In the genomic region with DNA sequence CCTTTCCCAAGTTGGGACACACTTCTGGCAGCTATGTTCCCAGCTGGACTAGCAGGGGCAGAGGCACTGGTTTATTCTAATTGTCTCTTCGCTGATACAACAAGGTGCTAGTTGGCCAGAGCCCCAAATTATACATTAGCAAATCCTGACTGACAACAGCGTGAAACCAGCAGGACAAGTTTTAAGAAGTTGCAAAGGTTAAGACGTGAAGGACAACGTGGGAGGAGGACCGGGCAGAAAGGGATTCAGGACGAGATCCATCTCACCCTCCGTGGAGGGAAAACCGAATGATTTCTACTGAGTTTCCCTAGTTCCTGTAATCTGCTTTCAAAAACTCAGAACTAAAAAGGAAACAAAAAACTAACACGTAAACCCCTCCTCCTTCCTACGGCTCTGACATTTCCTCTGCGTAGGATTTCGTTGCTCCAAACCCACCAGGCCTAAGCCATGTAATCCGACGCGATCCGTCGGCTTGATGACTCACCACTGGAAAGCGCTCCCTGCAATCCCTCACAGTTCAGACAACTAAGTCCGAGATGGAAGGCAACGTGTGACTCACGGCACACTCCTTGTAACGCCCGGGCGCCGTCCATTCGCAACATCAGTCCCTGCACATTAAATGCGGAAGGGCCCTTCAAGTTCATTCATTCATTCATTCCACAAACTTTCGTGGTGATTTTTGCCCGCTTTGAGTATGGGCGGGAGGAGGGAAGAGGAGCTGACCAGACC, we compare ENCODE assay signal across 1 cellular context.
A peak's percentile ranks its signal among the peaks of the same experiment; 100 is the strongest.
TF ChIP-seq lines count a peak whose summit lies in the region.

No MANE protein-coding gene starts in this region.

TF ChIP-seq in H1, 55 proteins besides CTCF, POLR2A, EP300 and RAD21 (continued from another document):
- no peak for TF ChIP-seq ATF2 (IDR thresholded peaks at IDR 0.05; ENCODE audit: low read length)
- peak; percentile 57; the same call in 1 of the 2 replicates for TF ChIP-seq SP1 (IDR thresholded peaks at IDR 0.05; ENCODE audit: low read depth, low read length)
- TF ChIP-seq KDM5A (IDR thresholded peaks at IDR 0.05; ENCODE audit: low read length), result no peak
- TF ChIP-seq RBBP5 (IDR thresholded peaks at IDR 0.05; ENCODE audit: borderline replicate concordance, low read depth, low read length), result 0 out of 2 replicates have a peak, but pooled peaks have one; percentile 54
- TF ChIP-seq RFX5 (IDR thresholded peaks at IDR 0.05; ENCODE audit: borderline replicate concordance, low read depth, low read length), result no peak
- no peak for TF ChIP-seq RNF2 (IDR thresholded peaks at IDR 0.05; ENCODE audit: borderline replicate concordance, low read depth, low read length, missing control alignments, poor library complexity, severe bottlenecking)
- no peak for TF ChIP-seq EZH2 (IDR thresholded peaks at IDR 0.05; ENCODE audit: low read depth, low read length, severe bottlenecking)
- no peak for TF ChIP-seq KDM4A (IDR thresholded peaks at IDR 0.05; ENCODE audit: low read depth, low read length, severe bottlenecking)
- no peak for TF ChIP-seq TCF12 (IDR thresholded peaks at IDR 0.05; ENCODE audit: low read depth, low read length)
- peak; percentile 97 for TF ChIP-seq JUND (IDR thresholded peaks at IDR 0.05; ENCODE audit: low read length)
- TF ChIP-seq TAF7 (optimal IDR thresholded peaks at IDR 0.05; ENCODE audit: borderline replicate concordance, low read depth, low read length), result peak; percentile 83
- 0 out of 2 replicates have a peak, but pooled peaks have one; percentile 42 for TF ChIP-seq JUN (IDR thresholded peaks at IDR 0.05; ENCODE audit: low read depth, low read length)
- peak; percentile 97 for TF ChIP-seq POLR2AphosphoS5 (IDR thresholded peaks at IDR 0.05; ENCODE audit: low read depth, low read length)
- 0 out of 2 replicates have a peak, but pooled peaks have one; percentile 24 for TF ChIP-seq YY1 (IDR thresholded peaks at IDR 0.05; ENCODE audit: low read depth, low read length)
- no peak for TF ChIP-seq GTF2F1 (IDR thresholded peaks at IDR 0.05; ENCODE audit: borderline replicate concordance, low read depth, low read length)
- TF ChIP-seq GABPA (IDR thresholded peaks at IDR 0.05; ENCODE audit: borderline replicate concordance, insufficient read depth, low read length), result no peak
- no peak for TF ChIP-seq SRF (IDR thresholded peaks at IDR 0.05; ENCODE audit: low read depth, low read length)
- TF ChIP-seq SIX5 (IDR thresholded peaks at IDR 0.05; ENCODE audit: low read depth, low read length), result no peak
- TF ChIP-seq POU5F1 (IDR thresholded peaks at IDR 0.05; ENCODE audit: low read depth, low read length), result no peak
- TF ChIP-seq CBX5 (IDR thresholded peaks at IDR 0.05; ENCODE audit: low read depth, low read length), result no peak
- no peak; the same call in 1 of the 2 replicates for TF ChIP-seq BACH1 (IDR thresholded peaks at IDR 0.05; ENCODE audit: low read length)
- TF ChIP-seq CHD2 (IDR thresholded peaks at IDR 0.05; ENCODE audit: low read length), result no peak
- no peak for TF ChIP-seq EGR1 (IDR thresholded peaks at IDR 0.05; ENCODE audit: borderline replicate concordance, low read depth, low read length)
- TF ChIP-seq USF2 (IDR thresholded peaks at IDR 0.05; ENCODE audit: low read length), result no peak
- no peak for TF ChIP-seq CHD1 (IDR thresholded peaks at IDR 0.05; ENCODE audit: low read depth, low read length)
- TF ChIP-seq, protein P1, sequence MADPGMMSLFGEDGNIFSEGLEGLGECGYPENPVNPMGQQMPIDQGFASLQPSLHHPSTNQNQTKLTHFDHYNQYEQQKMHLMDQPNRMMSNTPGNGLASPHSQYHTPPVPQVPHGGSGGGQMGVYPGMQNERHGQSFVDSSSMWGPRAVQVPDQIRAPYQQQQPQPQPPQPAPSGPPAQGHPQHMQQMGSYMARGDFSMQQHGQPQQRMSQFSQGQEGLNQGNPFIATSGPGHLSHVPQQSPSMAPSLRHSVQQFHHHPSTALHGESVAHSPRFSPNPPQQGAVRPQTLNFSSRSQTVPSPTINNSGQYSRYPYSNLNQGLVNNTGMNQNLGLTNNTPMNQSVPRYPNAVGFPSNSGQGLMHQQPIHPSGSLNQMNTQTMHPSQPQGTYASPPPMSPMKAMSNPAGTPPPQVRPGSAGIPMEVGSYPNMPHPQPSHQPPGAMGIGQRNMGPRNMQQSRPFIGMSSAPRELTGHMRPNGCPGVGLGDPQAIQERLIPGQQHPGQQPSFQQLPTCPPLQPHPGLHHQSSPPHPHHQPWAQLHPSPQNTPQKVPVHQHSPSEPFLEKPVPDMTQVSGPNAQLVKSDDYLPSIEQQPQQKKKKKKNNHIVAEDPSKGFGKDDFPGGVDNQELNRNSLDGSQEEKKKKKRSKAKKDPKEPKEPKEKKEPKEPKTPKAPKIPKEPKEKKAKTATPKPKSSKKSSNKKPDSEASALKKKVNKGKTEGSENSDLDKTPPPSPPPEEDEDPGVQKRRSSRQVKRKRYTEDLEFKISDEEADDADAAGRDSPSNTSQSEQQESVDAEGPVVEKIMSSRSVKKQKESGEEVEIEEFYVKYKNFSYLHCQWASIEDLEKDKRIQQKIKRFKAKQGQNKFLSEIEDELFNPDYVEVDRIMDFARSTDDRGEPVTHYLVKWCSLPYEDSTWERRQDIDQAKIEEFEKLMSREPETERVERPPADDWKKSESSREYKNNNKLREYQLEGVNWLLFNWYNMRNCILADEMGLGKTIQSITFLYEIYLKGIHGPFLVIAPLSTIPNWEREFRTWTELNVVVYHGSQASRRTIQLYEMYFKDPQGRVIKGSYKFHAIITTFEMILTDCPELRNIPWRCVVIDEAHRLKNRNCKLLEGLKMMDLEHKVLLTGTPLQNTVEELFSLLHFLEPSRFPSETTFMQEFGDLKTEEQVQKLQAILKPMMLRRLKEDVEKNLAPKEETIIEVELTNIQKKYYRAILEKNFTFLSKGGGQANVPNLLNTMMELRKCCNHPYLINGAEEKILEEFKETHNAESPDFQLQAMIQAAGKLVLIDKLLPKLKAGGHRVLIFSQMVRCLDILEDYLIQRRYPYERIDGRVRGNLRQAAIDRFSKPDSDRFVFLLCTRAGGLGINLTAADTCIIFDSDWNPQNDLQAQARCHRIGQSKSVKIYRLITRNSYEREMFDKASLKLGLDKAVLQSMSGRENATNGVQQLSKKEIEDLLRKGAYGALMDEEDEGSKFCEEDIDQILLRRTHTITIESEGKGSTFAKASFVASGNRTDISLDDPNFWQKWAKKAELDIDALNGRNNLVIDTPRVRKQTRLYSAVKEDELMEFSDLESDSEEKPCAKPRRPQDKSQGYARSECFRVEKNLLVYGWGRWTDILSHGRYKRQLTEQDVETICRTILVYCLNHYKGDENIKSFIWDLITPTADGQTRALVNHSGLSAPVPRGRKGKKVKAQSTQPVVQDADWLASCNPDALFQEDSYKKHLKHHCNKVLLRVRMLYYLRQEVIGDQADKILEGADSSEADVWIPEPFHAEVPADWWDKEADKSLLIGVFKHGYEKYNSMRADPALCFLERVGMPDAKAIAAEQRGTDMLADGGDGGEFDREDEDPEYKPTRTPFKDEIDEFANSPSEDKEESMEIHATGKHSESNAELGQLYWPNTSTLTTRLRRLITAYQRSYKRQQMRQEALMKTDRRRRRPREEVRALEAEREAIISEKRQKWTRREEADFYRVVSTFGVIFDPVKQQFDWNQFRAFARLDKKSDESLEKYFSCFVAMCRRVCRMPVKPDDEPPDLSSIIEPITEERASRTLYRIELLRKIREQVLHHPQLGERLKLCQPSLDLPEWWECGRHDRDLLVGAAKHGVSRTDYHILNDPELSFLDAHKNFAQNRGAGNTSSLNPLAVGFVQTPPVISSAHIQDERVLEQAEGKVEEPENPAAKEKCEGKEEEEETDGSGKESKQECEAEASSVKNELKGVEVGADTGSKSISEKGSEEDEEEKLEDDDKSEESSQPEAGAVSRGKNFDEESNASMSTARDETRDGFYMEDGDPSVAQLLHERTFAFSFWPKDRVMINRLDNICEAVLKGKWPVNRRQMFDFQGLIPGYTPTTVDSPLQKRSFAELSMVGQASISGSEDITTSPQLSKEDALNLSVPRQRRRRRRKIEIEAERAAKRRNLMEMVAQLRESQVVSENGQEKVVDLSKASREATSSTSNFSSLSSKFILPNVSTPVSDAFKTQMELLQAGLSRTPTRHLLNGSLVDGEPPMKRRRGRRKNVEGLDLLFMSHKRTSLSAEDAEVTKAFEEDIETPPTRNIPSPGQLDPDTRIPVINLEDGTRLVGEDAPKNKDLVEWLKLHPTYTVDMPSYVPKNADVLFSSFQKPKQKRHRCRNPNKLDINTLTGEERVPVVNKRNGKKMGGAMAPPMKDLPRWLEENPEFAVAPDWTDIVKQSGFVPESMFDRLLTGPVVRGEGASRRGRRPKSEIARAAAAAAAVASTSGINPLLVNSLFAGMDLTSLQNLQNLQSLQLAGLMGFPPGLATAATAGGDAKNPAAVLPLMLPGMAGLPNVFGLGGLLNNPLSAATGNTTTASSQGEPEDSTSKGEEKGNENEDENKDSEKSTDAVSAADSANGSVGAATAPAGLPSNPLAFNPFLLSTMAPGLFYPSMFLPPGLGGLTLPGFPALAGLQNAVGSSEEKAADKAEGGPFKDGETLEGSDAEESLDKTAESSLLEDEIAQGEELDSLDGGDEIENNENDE (IDR thresholded peaks at IDR 0.05; ENCODE audit: insufficient replicate concordance, low read length), result no peak
- TF ChIP-seq FOSL1 (IDR thresholded peaks at IDR 0.05; ENCODE audit: insufficient read depth, low read depth, low read length), result no peak
- no peak for TF ChIP-seq CBX8 (IDR thresholded peaks at IDR 0.05; ENCODE audit: borderline replicate concordance, low read depth, low read length)
- peak; percentile 33 to 59; a peak in 1 of 4 replicates for TF ChIP-seq SIN3A (conservative IDR thresholded peaks at IDR 0.05 in 1 of 2, IDR thresholded peaks at IDR 0.05 in 1 of 2; ENCODE audit: low read depth in 1 of 2, low read length in 2 of 2)
- TF ChIP-seq SIRT6 (IDR thresholded peaks at IDR 0.05; ENCODE audit: low read length), result no peak
- no peak; the same call in 1 of the 2 replicates for TF ChIP-seq SP4 (IDR thresholded peaks at IDR 0.05; ENCODE audit: low read length)
- no peak for TF ChIP-seq NANOG (IDR thresholded peaks at IDR 0.05; ENCODE audit: insufficient read depth, low read depth, low read length, poor library complexity, severe bottlenecking)
- TF ChIP-seq PHF8 (conservative IDR thresholded peaks at IDR 0.05; ENCODE audit: low read depth, low read length), result peak; percentile 48
- peak; percentile 77 for TF ChIP-seq TBP (IDR thresholded peaks at IDR 0.05; ENCODE audit: low read depth, low read length)
- TF ChIP-seq HDAC2 (IDR thresholded peaks at IDR 0.05; ENCODE audit: borderline replicate concordance in 1 of 2, low read depth in 2 of 2, low read length in 2 of 2), result no peak
- no peak for TF ChIP-seq RXRA (IDR thresholded peaks at IDR 0.05; ENCODE audit: insufficient read depth, low read depth, low read length)
- TF ChIP-seq, protein P2, sequence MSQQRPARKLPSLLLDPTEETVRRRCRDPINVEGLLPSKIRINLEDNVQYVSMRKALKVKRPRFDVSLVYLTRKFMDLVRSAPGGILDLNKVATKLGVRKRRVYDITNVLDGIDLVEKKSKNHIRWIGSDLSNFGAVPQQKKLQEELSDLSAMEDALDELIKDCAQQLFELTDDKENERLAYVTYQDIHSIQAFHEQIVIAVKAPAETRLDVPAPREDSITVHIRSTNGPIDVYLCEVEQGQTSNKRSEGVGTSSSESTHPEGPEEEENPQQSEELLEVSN (IDR thresholded peaks at IDR 0.05), result peak; percentile 69
- peak; percentile 77 for TF ChIP-seq MAX (IDR thresholded peaks at IDR 0.05)
- no peak for TF ChIP-seq BCL11A (IDR thresholded peaks at IDR 0.05; ENCODE audit: low read depth in 2 of 2, low read length in 2 of 2)
- TF ChIP-seq CEBPB (IDR thresholded peaks at IDR 0.05; ENCODE audit: low read depth, low read length), result no peak; the same call in 1 of the 2 replicates
- TF ChIP-seq NRF1 (IDR thresholded peaks at IDR 0.05; ENCODE audit: low read depth, low read length), result no peak
- TF ChIP-seq ATF3 (IDR thresholded peaks at IDR 0.05; ENCODE audit: insufficient read depth, low read depth, low read length), result 0 out of 2 replicates have a peak, but pooled peaks have one; percentile 47
- TF ChIP-seq SP2 (IDR thresholded peaks at IDR 0.05; ENCODE audit: low read length), result no peak
- TF ChIP-seq SUZ12 (IDR thresholded peaks at IDR 0.05; ENCODE audit: low read length), result no peak
